In the genomic region with DNA sequence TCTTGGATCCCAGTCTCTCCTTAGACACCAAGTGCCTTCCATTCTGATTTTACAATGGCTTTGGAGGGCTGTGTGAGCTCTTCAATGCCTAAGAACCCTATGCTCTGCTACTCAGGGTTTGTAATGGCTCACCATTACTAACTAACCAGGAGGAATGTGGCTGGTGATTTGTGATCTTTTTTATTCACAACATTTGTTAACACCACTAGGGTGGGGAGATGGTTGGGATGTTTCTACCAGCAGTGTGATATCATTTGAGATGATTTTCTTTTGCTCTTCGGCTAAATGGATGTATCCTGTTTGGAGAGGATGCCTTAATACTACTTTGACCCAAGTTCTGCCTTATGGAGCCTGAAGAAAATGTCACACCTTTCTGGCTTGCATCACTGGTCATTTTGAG, we compare ENCODE assay signal across 25 cellular contexts. TPM values are rescaled to one million over a fixed set of nuclear protein-coding genes. Genes with fewer than 3 reads are reported as not detected.
"Had no signal": no experiment of that assay in that cellular context is flagged by ENCODE, and none has a peak within 500 bp of the region (broad histone marks: within the 10 kb centered on the region; RNA-seq: fewer than 3 reads in every experiment).

No MANE protein-coding gene starts in this region.

- H3K4me1 ChIP-seq: Peyer's patch, SJSA1 had no signal

- H3K27ac ChIP-seq: Peyer's patch, SJSA1 had no signal

- DNase-seq: activated B cell treated with CpG ODN at 0.5 μM for 24 hours; activated CD4-positive, alpha-beta T cell treated with anti-CD3 and anti-CD28 coated beads for 1 hour; activated CD4-positive, alpha-beta T cell treated with anti-CD3 and anti-CD28 coated beads, Interleukin-2, amount 10 ng/mL, durations not matched to agents 24 days and 14 days; activated CD4-positive, alpha-beta T cell treated with anti-CD3 and anti-CD28 coated beads, Interleukin-2, amount 50 U/mL, for 48 hours; activated CD8-positive, alpha-beta memory T cell treated with anti-CD3 and anti-CD28 coated beads, Interleukin-2, amount 10 ng/mL, durations not matched to agents 7 days and 5 days; activated effector memory CD4-positive, alpha-beta T cell treated with Interleukin-2 at 50 U/mL for 16 hours; activated naive CD4-positive, alpha-beta T cell; activated T-cell treated with anti-CD3 and anti-CD28 coated beads, Interleukin-2, amount 50 U/mL, for 24 hours; aorta; central memory CD4-positive, alpha-beta T cell; NCI-H1105 treated with DMSO at 0.1 percent for 48 hours; NCI-H1436 treated with DMSO at 0.1 percent for 48 hours; NCI-H187; NCI-H2081; NCI-H510A treated with DMSO at 0.1 percent for 48 hours; NCI-H69; Peyer's patch; SHP77; T-helper 17 cell; T-helper 9 cell had no signal

- H3K9me3 ChIP-seq: Peyer's patch, SJSA1 had no signal

- ATAC-seq: activated CD8-positive, alpha-beta memory T cell treated with anti-CD3 and anti-CD28 coated beads, Interleukin-2, amount 10 ng/mL, durations not matched to agents 7 days and 5 days; SK-N-SH treated with all-trans-retinoic acid at 6 μM for 48 hours; T-helper 17 cell had no signal

- H3K36me3 ChIP-seq: Peyer's patch, SJSA1 had no signal

- H3K27me3 ChIP-seq: Peyer's patch, SJSA1 had no signal

- H3K4me3 ChIP-seq: Peyer's patch, SJSA1 had no signal

RNA-seq across cellular contexts. Expression of gene IQCJ, which starts 40.4 kb away (rescaled TPM):
- total RNA-seq: activated B cell treated with CpG ODN at 0.5 μM for 24 hours; activated CD4-positive, alpha-beta T cell treated with anti-CD3 and anti-CD28 coated beads, Interleukin-2, amount 10 ng/mL, durations not matched to agents 24 days and 14 days; activated CD8-positive, alpha-beta memory T cell treated with anti-CD3 and anti-CD28 coated beads, Interleukin-2, amount 10 ng/mL, durations not matched to agents 7 days and 5 days; activated T-helper 1 cell treated with anti-CD3 and anti-CD28 coated beads, Interleukin-12 subunit alpha, Interleukin-12 subunit beta, Interleukin-2, Interleukin-4 antibody, amounts not matched to agents 30 ng/mL and 10 ng/mL and 1 ng/mL, durations not matched to agents 14 hours and 24 hours and 36 hours; bronchial epithelial cell; chondrocyte; Peyer's patch; SJSA1; T-helper 17 cell had no signal
- polyA plus RNA-seq: aorta had no signal
